In genomic region chr1:150476754-150477153, GRCh38 we compare ENCODE assay signal across 18 cellular contexts. TPM values are rescaled to one million over a fixed set of nuclear protein-coding genes. Genes with fewer than 3 reads are reported as not detected.
DNase-seq lines count a peak whose midpoint lies in the region; ATAC-seq, FAIRE-seq and TF ChIP-seq lines count a peak whose summit lies in the region.
"Had no signal": no experiment of that assay in that cellular context is flagged by ENCODE, and none has a peak within 500 bp of the region (broad histone marks: within the 10 kb centered on the region; RNA-seq: fewer than 3 reads in every experiment).

No MANE protein-coding gene starts in this region.

- no peaks in the 10 kb centered on the region for H3K36me3 Mint-ChIP-seq in IgD-negative memory B cell
- H3K36me3 Mint-ChIP-seq in nephron (ENCODE audit: low read depth) = peaks cover 26% of the 10 kb centered on the region
- peaks cover 7 to 16% (median 11%) of the 10 kb centered on the region in 3 experiments; a peak in 6 of 7 replicates for H3K36me3 Mint-ChIP-seq in H9 (ENCODE audit: insufficient read depth in 1 of 3, low read depth in 3 of 3)

- H3K27ac ChIP-seq in H9 (ENCODE audit: insufficient read length, low read depth, low read length) = no peak overlapping the region

- H3K4me1 Mint-ChIP-seq in IgD-negative memory B cell (peaks cover 3 to 8% (median 4%) of the 10 kb centered on the region in 3 donors), nephron (peaks cover 49% of the 10 kb centered on the region), H9 (peaks cover 6 to 13% of the 10 kb centered on the region in 2 experiments)

- peak overlapping the region in 2 of 3 donors; percentile 47 to 68 for H3K27ac Mint-ChIP-seq in IgD-negative memory B cell
- peak overlapping the region; percentile 50 to 89 (median 76) for H3K27ac Mint-ChIP-seq in nephron
- peak overlapping the region in 1 of 3 experiments; percentile 35; a peak in 2 of 7 replicates for H3K27ac Mint-ChIP-seq in H9

- no peak overlapping the region for H3K9ac ChIP-seq in H9 (ENCODE audit: extremely low read depth, insufficient read length, low read length)

- H3K4me1 ChIP-seq in H9 (ENCODE audit: insufficient read depth, low read length) = no peaks in the 10 kb centered on the region; the same call in 1 of the 2 replicates
- H3K4me1 ChIP-seq: breast epithelium had no signal

- no peak overlapping the region for H4K8ac ChIP-seq in H9 (replicated peaks; ENCODE audit: insufficient read length, low read depth, low read length)

- TF ChIP-seq CTCF in nephron (IDR thresholded peaks at IDR 0.05; ENCODE audit: unreplicated experiment in 3 of 3) (no peak), H9 (conservative IDR thresholded peaks at IDR 0.05) (no peak)

- FAIRE-seq in endometrium (lab: Jason Lieb, UNC) = peak; percentile 97

- no peaks in the 10 kb centered on the region for H3K27me3 ChIP-seq in H9 (ENCODE audit: insufficient read depth, low read length)
- H3K27me3 ChIP-seq: breast epithelium, spleen had no signal

- H3K4ac ChIP-seq in H9 (ENCODE audit: low read depth, low read length) = no peak overlapping the region

- no peaks in the 10 kb centered on the region for H4K20me1 ChIP-seq in H9 (ENCODE audit: control insufficient read depth, insufficient read depth, insufficient read length)

- H3K27me3 Mint-ChIP-seq in IgD-negative memory B cell (no peaks in the 10 kb centered on the region), nephron (ENCODE audit: low read depth) (peaks cover 5% of the 10 kb centered on the region), H9 (ENCODE audit: low read depth) (peaks cover 6% of the 10 kb centered on the region)

- H2BK20ac ChIP-seq in H9 (ENCODE audit: low read depth, low read length, poor library complexity, severe bottlenecking) = no peak overlapping the region

- H3K56ac ChIP-seq in H9 (ENCODE audit: insufficient read length, low read depth, low read length) = no peak overlapping the region

- no peaks in the 10 kb centered on the region for H3K79me1 ChIP-seq in H9 (ENCODE audit: insufficient read depth, low read depth, low read length, poor library complexity, severe bottlenecking)

- no peaks in the 10 kb centered on the region for H3K9me3 ChIP-seq in H9 (ENCODE audit: control insufficient read depth, low read depth, low read length)
- H3K9me3 ChIP-seq: breast epithelium, spleen had no signal

- H3K4me2 ChIP-seq in H9 (ENCODE audit: insufficient read depth, insufficient read length, low read length) = no peak overlapping the region

- H3K23ac ChIP-seq in H9 (ENCODE audit: insufficient read length, low read depth, low read length) = no peak overlapping the region

- H2AFZ ChIP-seq in H9 (ENCODE audit: low read length) = no peak overlapping the region

- no peak overlapping the region for H3K14ac ChIP-seq in H9 (ENCODE audit: insufficient read depth, low read length)

- H3K9me3 Mint-ChIP-seq in IgD-negative memory B cell = no peaks in the 10 kb centered on the region
- no peaks in the 10 kb centered on the region for H3K9me3 Mint-ChIP-seq in nephron
- H3K9me3 Mint-ChIP-seq in H9 = no peaks in the 10 kb centered on the region

- H3K4me3 Mint-ChIP-seq in IgD-negative memory B cell = no peak overlapping the region
- H3K4me3 Mint-ChIP-seq in nephron = peak overlapping the region in 1 of 3 experiments; percentile 1
- no peak overlapping the region for H3K4me3 Mint-ChIP-seq in H9

- H3K23me2 ChIP-seq in H9 (ENCODE audit: insufficient read length, low read depth, low read length, poor library complexity, severe bottlenecking) = no peaks in the 10 kb centered on the region

- H3K18ac ChIP-seq in H9 (ENCODE audit: insufficient read length, low read depth, low read length) = no peak overlapping the region

- DNase-seq in DMS79 treated with DMSO at 0.1 percent for 48 hours (lab: John Stamatoyannopoulos, UW) (peak; percentile 60), H9 (no peak)
- DNase-seq: activated naive CD4-positive, alpha-beta T cell treated with Interleukin-2 at 50 U/mL for 16 hours; hypothalamus; NCI-H1048; spleen; stimulated activated naive CD8-positive, alpha-beta T cell treated with anti-CD3 and anti-CD28 coated beads, Interleukin-15, Interleukin-2, amounts not matched to agents 100 U/mL and 50 U/mL, for 24 hours; trophoblast cell had no signal

- H2BK5ac ChIP-seq in H9 (ENCODE audit: insufficient read length, low read length) = no peak overlapping the region

- H2AK5ac ChIP-seq in H9 (ENCODE audit: insufficient read length, low read length) = no peak overlapping the region

- H2BK15ac ChIP-seq in H9 (ENCODE audit: low read depth, low read length) = no peak overlapping the region

- no peak overlapping the region for H4K91ac ChIP-seq in H9 (ENCODE audit: insufficient read length, low read depth, low read length)

- H2BK120ac ChIP-seq in H9 (ENCODE audit: low read depth, low read length, poor library complexity, severe bottlenecking) = no peak overlapping the region

- H4K5ac ChIP-seq in H9 (ENCODE audit: insufficient read length, low read depth, low read length) = no peak overlapping the region

- H3K79me2 ChIP-seq in H9 (ENCODE audit: insufficient read depth, low read length) = no peaks in the 10 kb centered on the region

- ATAC-seq in HG02852 (IDR thresholded peaks at IDR 0.05; ENCODE audit: unreplicated experiment) (no peak), HG02623 (IDR thresholded peaks at IDR 0.05; ENCODE audit: unreplicated experiment) (no peak), HG03378 (IDR thresholded peaks at IDR 0.05; ENCODE audit: unreplicated experiment) (no peak)
- ATAC-seq: stimulated activated naive CD8-positive, alpha-beta T cell treated with anti-CD3 and anti-CD28 coated beads, Interleukin-15, Interleukin-2, amounts not matched to agents 100 U/mL and 50 U/mL, for 24 hours had no signal

- no peak overlapping the region for H3T11ph ChIP-seq in H9 (ENCODE audit: low read length)

- no peak overlapping the region for H2BK12ac ChIP-seq in H9 (ENCODE audit: insufficient read length, low read depth, low read length)

- no CpG with 5 or more reads among the region's 3 CpGs for WGBS in H9 (ENCODE audit: extremely low coverage, insufficient read length, low lambda C conversion rate)

RNA-seq across cellular contexts. Expression of gene TARS2, which starts 10.5 kb away (rescaled TPM):
- 37.4 TPM for polyA plus RNA-seq in IgD-negative memory B cell
- 36.5 and 38.8 TPM in 2 replicates for total RNA-seq in H9 (2021)

RNA-seq across cellular contexts. Expression of gene ECM1, which starts 31.2 kb away (rescaled TPM):
- polyA plus RNA-seq in IgD-negative memory B cell = 0.11 TPM
- total RNA-seq in H9 (2021) = 0.88 and 1.4 TPM in 2 replicates

RNA-seq across cellular contexts. Expression of gene FALEC, which starts 38.8 kb away (rescaled TPM):
- 1.0 TPM for polyA plus RNA-seq in IgD-negative memory B cell
- not detected in 2 replicates for total RNA-seq in H9 (2021)
- total RNA-seq: dermis microvascular lymphatic vessel endothelial cell had no signal
- polyA plus RNA-seq: BJ, fibroblast of lung had no signal
